ENCODE assay signal across 22 cellular contexts in genomic region chr6:104606361-104606760, GRCh38.
DNase-seq lines count a peak whose midpoint lies in the region; ATAC-seq lines count a peak whose summit lies in the region.
"Had no signal": no experiment of that assay in that cellular context is flagged by ENCODE, and none has a peak within 500 bp of the region (broad histone marks: within the 10 kb centered on the region; RNA-seq: fewer than 3 reads in every experiment).

No MANE protein-coding gene starts in this region.

- DNase-seq in D341Med (ENCODE audit: low spot score) (peak; percentile 44), NCI-H1417 (lab: John Stamatoyannopoulos, UW) (peak in 2 of 3 experiments; percentile 67 to 91), NCI-H774 (lab: John Stamatoyannopoulos, UW) (peak; percentile 95), left kidney (ENCODE audit: low read depth, low spot score) (peak; percentile 75), SW480 (ENCODE audit: low spot score) (no peak), NOMO-1 treated with dmso at 0.1 percent for 144 hours (lab: John Stamatoyannopoulos, UW; ENCODE audit: unreplicated experiment) (no peak), cerebellar nuclear complex (lab: John Stamatoyannopoulos, UW) (no peak)
- DNase-seq: activated CD4-positive, alpha-beta T cell treated with anti-CD3 and anti-CD28 coated beads for 1 hour; brain microvascular endothelial cell; CD8-positive, alpha-beta memory T cell; cortex of kidney; GM23248; mammary epithelial cell; naive B cell; NCI-H1694 treated with DMSO at 0.1 percent for 48 hours; NCI-H526 treated with DMSO at 0.1 percent for 48 hours; ovary; sigmoid colon; stimulated activated naive CD4-positive, alpha-beta T cell; thyroid gland had no signal

- no peak for ATAC-seq in HG03520 (IDR thresholded peaks at IDR 0.05; ENCODE audit: unreplicated experiment)
- ATAC-seq: SK-N-SH treated with all-trans-retinoic acid at 6 μM for 48 hours had no signal

Comparison
In these comparisons a context has a peak if more than half of its experiments do, and no peak if none do; other contexts are left out.
1. DNase-seq: peak in D341Med (single experiment), NCI-H1417 (2 of 3), NCI-H774 (single experiment) and left kidney (single experiment); none in SW480 (single experiment), NOMO-1 treated with dmso at 0.1 percent for 144 hours (single experiment) and cerebellar nuclear complex (0 of 2).